Comparison of ENCODE assay signal across 9 cellular contexts in the genomic region with DNA sequence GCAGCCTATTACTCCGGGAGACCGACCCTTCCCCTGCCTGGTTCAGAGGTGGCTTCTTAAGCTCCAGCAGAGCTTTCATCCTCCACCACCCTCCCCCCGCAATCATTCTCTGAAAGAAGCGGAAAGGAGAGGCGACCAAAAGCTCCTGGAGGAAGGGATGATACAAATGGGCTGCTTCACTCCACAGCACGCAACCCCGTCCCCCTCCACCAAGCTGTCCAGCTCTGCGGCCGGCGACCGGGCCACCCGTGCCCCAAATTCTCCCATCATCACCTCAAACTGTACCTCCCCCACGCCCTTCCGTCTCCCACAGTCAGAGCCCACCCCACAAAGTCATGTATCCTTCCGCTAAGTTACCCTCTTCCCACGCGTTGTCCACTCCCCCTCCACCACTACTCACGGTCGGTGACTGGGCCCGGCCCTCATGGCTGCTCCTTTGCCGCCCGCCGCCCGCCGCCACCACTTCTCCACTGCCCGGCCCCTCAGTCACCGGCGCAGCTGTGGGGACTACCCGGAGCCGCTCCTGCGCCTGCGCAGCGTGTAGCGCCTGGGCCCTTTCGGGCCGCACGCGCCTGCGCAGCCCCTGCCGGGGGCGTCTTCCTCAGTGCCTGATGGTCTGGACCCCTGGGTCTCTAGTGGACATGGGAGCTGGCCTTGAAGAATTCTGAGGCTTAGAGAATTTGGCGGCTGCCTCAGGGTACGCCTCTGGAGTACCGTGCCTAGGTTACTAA. TPM values are rescaled to one million over a fixed set of nuclear protein-coding genes. Genes with fewer than 3 reads are reported as not detected.
DNase-seq lines count a peak whose midpoint lies in the region; ATAC-seq, FAIRE-seq and TF ChIP-seq lines count a peak whose summit lies in the region.
"Had no signal": no experiment of that assay in that cellular context is flagged by ENCODE, and none has a peak within 500 bp of the region (broad histone marks: within the 10 kb centered on the region; RNA-seq: fewer than 3 reads in every experiment).

TSS of gene FAM222B (minus strand) at position 509 of the 731 bp plus-strand sequence. CDS start 76,123 bp downstream, outside the sequence.

- no peaks in the 10 kb centered on the region for H3K9me3 Mint-ChIP-seq in WTC11

- peak; percentile 74 to 85 for DNase-seq in NCI-H2081 (lab: John Stamatoyannopoulos, UW)
- DNase-seq in NCI-H2081 treated with DMSO at 0.1 percent for 48 hours (lab: John Stamatoyannopoulos, UW), result no peak
- peak; percentile 91 for DNase-seq in NCI-H2227 (lab: John Stamatoyannopoulos, UW; ENCODE audit: unreplicated experiment)
- DNase-seq in WTC11 (ENCODE audit: low spot score), result peak; percentile 89
- peak; percentile 63 for DNase-seq in bronchial epithelial cell (ENCODE audit: low read depth)
- peak; percentile 100 for DNase-seq in iPS-NIHi7 (ENCODE audit: extremely low spot score)
- DNase-seq in smooth muscle cell (lab: John Stamatoyannopoulos, UW; ENCODE audit: unreplicated experiment), result peak; percentile 75

- H3K36me3 ChIP-seq in bronchial epithelial cell (ENCODE audit: control insufficient read depth, insufficient read depth, low read length) (no peaks in the 10 kb centered on the region), smooth muscle cell (ENCODE audit: low read depth) (no peaks in the 10 kb centered on the region)

- under 1% methylated on average over 43 of the region's 44 CpGs for WGBS in smooth muscle cell (ENCODE audit: low lambda C conversion rate)

- H2AFZ ChIP-seq in smooth muscle cell (ENCODE audit: low read depth), result peak within 1 kb of the TSS; percentile 99

- H3K27me3 ChIP-seq in bronchial epithelial cell (ENCODE audit: control insufficient read depth, insufficient read depth, low read length), result no peaks in the 10 kb centered on the region
- no peaks in the 10 kb centered on the region for H3K27me3 ChIP-seq in smooth muscle cell (ENCODE audit: low read depth)

- peaks cover 9% of the 10 kb centered on the region for H3K4me1 ChIP-seq in smooth muscle cell (ENCODE audit: low read depth)

- H3K79me2 ChIP-seq in smooth muscle cell (ENCODE audit: low read depth), result peaks cover 49% of the 10 kb centered on the region

- POLR2A ChIA-PET in WTC11 (lab: Charles Lee), result interaction anchor here (0.6 to 1.8 kb wide), 7 partner anchors 20 to 116 kb away, joined by 3 to 17 read pairs (median 5); partner anchors contain the start of genes PHF12 and TLCD1

- peaks cover 15% of the 10 kb centered on the region for H3K4me1 Mint-ChIP-seq in WTC11

- H3K27me3 Mint-ChIP-seq in WTC11 (ENCODE audit: low read depth), result no peaks in the 10 kb centered on the region

- TF ChIP-seq CTCF in WTC11 (IDR thresholded peaks at IDR 0.05), result no peak
- no peak for TF ChIP-seq CTCF in bronchial epithelial cell (IDR thresholded peaks at IDR 0.05; ENCODE audit: insufficient read depth, low read length, severe bottlenecking)
- TF ChIP-seq CTCF in smooth muscle cell (IDR thresholded peaks at IDR 0.05; ENCODE audit: borderline replicate concordance, insufficient read depth, poor library complexity, severe bottlenecking), result no peak

- peak within 1 kb of the TSS; percentile 71 for H3K9ac ChIP-seq in smooth muscle cell (ENCODE audit: low read depth)

- peak within 1 kb of the TSS; percentile 45 for H3K27ac ChIP-seq in smooth muscle cell (ENCODE audit: low read depth)

- peaks cover 6% of the 10 kb centered on the region for H3K36me3 Mint-ChIP-seq in WTC11

- peak within 1 kb of the TSS; percentile 95 for H3K27ac Mint-ChIP-seq in WTC11

- peak within 1 kb of the TSS; percentile 91 for H3K4me2 ChIP-seq in smooth muscle cell

- no peaks in the 10 kb centered on the region for H3K9me3 ChIP-seq in smooth muscle cell (replicated peaks; ENCODE audit: low read depth)

- ATAC-seq in HG03095 (IDR thresholded peaks at IDR 0.05; ENCODE audit: unreplicated experiment) (peak; percentile 73), WTC11 (peak; percentile 99)

- H3K4me3 ChIP-seq in bronchial epithelial cell (ENCODE audit: low read depth, low read length) (peak within 1 kb of the TSS; percentile 96), smooth muscle cell (peak within 1 kb of the TSS; percentile 74)

- no peak for FAIRE-seq in bronchial epithelial cell (lab: Jason Lieb, UNC)
- FAIRE-seq: A204.1 had no signal

- no peaks in the 10 kb centered on the region for H4K20me1 ChIP-seq in smooth muscle cell (ENCODE audit: low read depth)

- H3K4me3 Mint-ChIP-seq in WTC11, result peak within 1 kb of the TSS; percentile 96

- CTCF ChIA-PET in WTC11 (lab: Charles Lee), result interaction anchor here (0.6 to 5.0 kb wide), 15 partner anchors 11 to 449 kb away, joined by 3 to 49 read pairs (median 6); partner anchors contain the start of gene TLCD1

- no peaks in the 10 kb centered on the region for H3F3A ChIP-seq in smooth muscle cell (ENCODE audit: low read depth)

TF ChIP-seq in WTC11, 78 proteins besides CTCF, POLR2A, EP300 and RAD21 (continues in another document):
- TF ChIP-seq, protein P1, sequence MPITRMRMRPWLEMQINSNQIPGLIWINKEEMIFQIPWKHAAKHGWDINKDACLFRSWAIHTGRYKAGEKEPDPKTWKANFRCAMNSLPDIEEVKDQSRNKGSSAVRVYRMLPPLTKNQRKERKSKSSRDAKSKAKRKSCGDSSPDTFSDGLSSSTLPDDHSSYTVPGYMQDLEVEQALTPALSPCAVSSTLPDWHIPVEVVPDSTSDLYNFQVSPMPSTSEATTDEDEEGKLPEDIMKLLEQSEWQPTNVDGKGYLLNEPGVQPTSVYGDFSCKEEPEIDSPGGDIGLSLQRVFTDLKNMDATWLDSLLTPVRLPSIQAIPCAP (CRISPR knock-in tag; IDR thresholded peaks at IDR 0.05), result no peak
- 0 out of 2 replicates have a peak, but pooled peaks have one; percentile 56 for TF ChIP-seq NFE2L1 (CRISPR knock-in tag; IDR thresholded peaks at IDR 0.05)
- TF ChIP-seq ZNF232 (CRISPR knock-in tag; IDR thresholded peaks at IDR 0.05), result peak; percentile 35; the same call in 1 of the 2 replicates
- no peak for TF ChIP-seq RORB (CRISPR knock-in tag; IDR thresholded peaks at IDR 0.05)
- TF ChIP-seq NFATC4 (CRISPR knock-in tag; IDR thresholded peaks at IDR 0.05), result no peak
- TF ChIP-seq ZBTB21 (CRISPR knock-in tag; IDR thresholded peaks at IDR 0.05; ENCODE audit: borderline replicate concordance), result no peak
- peak; percentile 51; the same call in 1 of the 2 replicates for TF ChIP-seq FOXK1 (CRISPR knock-in tag; IDR thresholded peaks at IDR 0.05)
- no peak for TF ChIP-seq SMAD3 (CRISPR knock-in tag; IDR thresholded peaks at IDR 0.05; ENCODE audit: borderline replicate concordance)
- peak; percentile 58; the same call in 1 of the 2 replicates for TF ChIP-seq TEAD1 (CRISPR knock-in tag; IDR thresholded peaks at IDR 0.05)
- no peak; the same call in 1 of the 2 replicates for TF ChIP-seq E2F5 (CRISPR knock-in tag; IDR thresholded peaks at IDR 0.05)
- TF ChIP-seq JUN (CRISPR knock-in tag; IDR thresholded peaks at IDR 0.05), result 0 out of 2 replicates have a peak, but pooled peaks have one; percentile 18
- TF ChIP-seq NR2C2 (CRISPR knock-in tag; IDR thresholded peaks at IDR 0.05), result no peak
- 0 out of 2 replicates have a peak, but pooled peaks have one; percentile 15 for TF ChIP-seq USF1 (CRISPR knock-in tag; IDR thresholded peaks at IDR 0.05)
- TF ChIP-seq, protein P2, sequence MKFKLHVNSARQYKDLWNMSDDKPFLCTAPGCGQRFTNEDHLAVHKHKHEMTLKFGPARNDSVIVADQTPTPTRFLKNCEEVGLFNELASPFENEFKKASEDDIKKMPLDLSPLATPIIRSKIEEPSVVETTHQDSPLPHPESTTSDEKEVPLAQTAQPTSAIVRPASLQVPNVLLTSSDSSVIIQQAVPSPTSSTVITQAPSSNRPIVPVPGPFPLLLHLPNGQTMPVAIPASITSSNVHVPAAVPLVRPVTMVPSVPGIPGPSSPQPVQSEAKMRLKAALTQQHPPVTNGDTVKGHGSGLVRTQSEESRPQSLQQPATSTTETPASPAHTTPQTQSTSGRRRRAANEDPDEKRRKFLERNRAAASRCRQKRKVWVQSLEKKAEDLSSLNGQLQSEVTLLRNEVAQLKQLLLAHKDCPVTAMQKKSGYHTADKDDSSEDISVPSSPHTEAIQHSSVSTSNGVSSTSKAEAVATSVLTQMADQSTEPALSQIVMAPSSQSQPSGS (CRISPR knock-in tag; IDR thresholded peaks at IDR 0.05; ENCODE audit: borderline replicate concordance, low read depth), result no peak

RNA-seq across cellular contexts. Expression of gene FAM222B, which starts in this region (rescaled TPM):
- total RNA-seq in WTC11 (2021), result 86.6 to 94.6 TPM (median 91.5 TPM) in 3 replicates
- total RNA-seq in bronchial epithelial cell, result 3.2 and 3.6 TPM in 2 replicates
- 10.6 and 20.5 TPM in 2 replicates for total RNA-seq in smooth muscle cell
- 28.0 and 35.9 TPM in 2 replicates for polyA plus RNA-seq in smooth muscle cell
